Comparison of ENCODE assay signal across 9 cellular contexts in the genomic region with DNA sequence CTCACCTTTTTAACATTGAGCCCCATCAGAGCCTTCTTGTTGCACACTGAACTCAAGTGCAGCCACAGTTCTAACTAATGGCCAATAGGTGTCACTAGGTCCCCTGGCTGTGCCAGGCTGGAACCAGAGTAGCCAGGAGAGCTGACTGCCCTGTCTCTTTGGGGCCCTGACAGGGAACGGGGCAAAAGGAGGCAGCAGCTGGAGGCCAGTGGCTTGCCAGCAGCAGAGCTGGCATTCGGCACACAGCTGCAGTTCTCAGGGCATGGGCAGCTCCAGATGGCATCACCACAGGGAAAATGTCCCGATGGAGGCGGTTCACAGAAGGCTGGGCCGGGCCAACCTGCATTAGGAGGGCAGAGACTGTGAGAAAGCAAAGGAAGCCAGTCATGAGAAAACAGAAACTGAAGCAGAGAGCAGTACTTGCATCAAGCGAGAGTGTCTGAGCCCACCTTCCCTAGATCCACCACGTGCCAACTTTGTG.
DNase-seq lines count a peak whose midpoint lies in the region; ATAC-seq and TF ChIP-seq lines count a peak whose summit lies in the region.
"Had no signal": no experiment of that assay in that cellular context is flagged by ENCODE, and none has a peak within 500 bp of the region (broad histone marks: within the 10 kb centered on the region; RNA-seq: fewer than 3 reads in every experiment).

No MANE protein-coding gene starts in this region.

- H3F3A ChIP-seq in GM23338 (replicated peaks; ENCODE audit: low read depth), result no peaks in the 10 kb centered on the region

- H4K20me1 ChIP-seq in GM23338 (replicated peaks; ENCODE audit: insufficient read depth), result no peaks in the 10 kb centered on the region

- H3K36me3 ChIP-seq in GM23338 (ENCODE audit: insufficient read depth) (no peaks in the 10 kb centered on the region), lower lobe of right lung (no peaks in the 10 kb centered on the region)

- H3K27ac ChIP-seq in GM23338 (ENCODE audit: low read depth), result no peak overlapping the region
- H3K27ac ChIP-seq in lower lobe of right lung, result no peak overlapping the region

- H3K27me3 ChIP-seq in GM23338 (ENCODE audit: insufficient read depth) (no peaks in the 10 kb centered on the region), lower lobe of right lung (ENCODE audit: low read depth) (no peaks in the 10 kb centered on the region)

- no peaks in the 10 kb centered on the region for H3K79me2 ChIP-seq in GM23338 (replicated peaks; ENCODE audit: insufficient read depth)

- peaks cover 3% of the 10 kb centered on the region; the same call in 2 of the 3 replicates for H3K9me3 Mint-ChIP-seq in GM23338

- no peak overlapping the region for H3K27ac Mint-ChIP-seq in GM23338
- H3K27ac Mint-ChIP-seq: activated naive CD8-positive, alpha-beta T cell had no signal

- TF ChIP-seq CTCF in GM23338 (conservative IDR thresholded peaks at IDR 0.05; ENCODE audit: low read depth in 2 of 2), result peak; percentile 70 to 77
- peak; percentile 82 for TF ChIP-seq CTCF in NB4 (IDR thresholded peaks at IDR 0.05; ENCODE audit: low read depth, low read length)
- peak; percentile 63 for TF ChIP-seq CTCF in lower lobe of right lung (IDR thresholded peaks at IDR 0.05)

- H3K4me1 Mint-ChIP-seq in GM23338, result peaks cover 9% of the 10 kb centered on the region; the same call in 2 of the 3 replicates

- no peaks in the 10 kb centered on the region for H3K9me2 ChIP-seq in GM23338 (ENCODE audit: insufficient read depth)

- intact Hi-C loops in lower lobe of right lung (cut with DNase I), result no loop called here

- peaks cover 7% of the 10 kb centered on the region; the same call in 1 of the 2 replicates for H3K4me1 ChIP-seq in GM23338 (ENCODE audit: insufficient read depth)
- H3K4me1 ChIP-seq in lower lobe of right lung, result no peaks in the 10 kb centered on the region

- no peak overlapping the region for H2AFZ ChIP-seq in GM23338

- H3K27me3 Mint-ChIP-seq in GM23338 (ENCODE audit: insufficient read depth, low read depth, poor library complexity), result no peaks in the 10 kb centered on the region
- H3K27me3 Mint-ChIP-seq: activated naive CD8-positive, alpha-beta T cell had no signal

- no peaks in the 10 kb centered on the region for H3K9me3 ChIP-seq in lower lobe of right lung

- TF ChIP-seq POLR2A in NB4 (IDR thresholded peaks at IDR 0.05; ENCODE audit: extremely low read depth, insufficient read length), result no peak

- H3K4me2 ChIP-seq in GM23338, result no peak overlapping the region

- DNase-seq in NOMO-1 (lab: John Stamatoyannopoulos, UW; ENCODE audit: unreplicated experiment in 2 of 2) (peak; percentile 25 to 56), NOMO-1 treated with dmso at 0.1 percent for 144 hours (lab: John Stamatoyannopoulos, UW; ENCODE audit: unreplicated experiment) (no peak), GM23338 (ENCODE audit: low spot score) (peak; percentile 76), NB4 (ENCODE audit: low read depth) (peak; percentile 60), astrocyte of the hippocampus (ENCODE audit: low read depth, low spot score) (peak; percentile 29), lower lobe of right lung (no peak), NCI-H1105 (lab: John Stamatoyannopoulos, UW) (no peak)
- DNase-seq in stimulated activated CD4-positive, alpha-beta T cell treated with anti-CD3 and anti-CD28 coated beads, Interleukin-12 subunit alpha, Interleukin-12 subunit beta, amount 100 ng/mL, for 4 hours, result no peak

- ATAC-seq in GM23338 (peak; percentile 97), lower lobe of right lung (peak; percentile 81 to 85)

- H3K4me3 ChIP-seq in GM23338 (no peak overlapping the region), NB4 (ENCODE audit: low read depth, low read length) (no peak overlapping the region), lower lobe of right lung (no peak overlapping the region)

- H3K4me3 Mint-ChIP-seq in GM23338, result no peak overlapping the region
- H3K4me3 Mint-ChIP-seq: activated naive CD8-positive, alpha-beta T cell had no signal

- H3K36me3 Mint-ChIP-seq in GM23338 (ENCODE audit: low read depth), result peaks cover 2% of the 10 kb centered on the region; the same call in 1 of the 3 replicates
- H3K36me3 Mint-ChIP-seq: activated naive CD8-positive, alpha-beta T cell had no signal

TF ChIP-seq in GM23338, 12 proteins besides CTCF, POLR2A, EP300 and RAD21 (continues in another document):
- TF ChIP-seq CREB1 (CRISPR knock-in tag; IDR thresholded peaks at IDR 0.05; ENCODE audit: low read depth) (no peak), EZH2phosphoT487 (IDR thresholded peaks at IDR 0.05; ENCODE audit: unreplicated experiment) (no peak), EZH2 (IDR thresholded peaks at IDR 0.05; ENCODE audit: low read depth, unreplicated experiment) (no peak), ZNF331 (CRISPR knock-in tag; IDR thresholded peaks at IDR 0.05; ENCODE audit: low read depth) (no peak), STAT1 (IDR thresholded peaks at IDR 0.05; ENCODE audit: unreplicated experiment) (no peak), ZNF114 (CRISPR knock-in tag; IDR thresholded peaks at IDR 0.05) (no peak), JUNB (IDR thresholded peaks at IDR 0.05; ENCODE audit: unreplicated experiment) (no peak)
- TF ChIP-seq, protein P1, sequence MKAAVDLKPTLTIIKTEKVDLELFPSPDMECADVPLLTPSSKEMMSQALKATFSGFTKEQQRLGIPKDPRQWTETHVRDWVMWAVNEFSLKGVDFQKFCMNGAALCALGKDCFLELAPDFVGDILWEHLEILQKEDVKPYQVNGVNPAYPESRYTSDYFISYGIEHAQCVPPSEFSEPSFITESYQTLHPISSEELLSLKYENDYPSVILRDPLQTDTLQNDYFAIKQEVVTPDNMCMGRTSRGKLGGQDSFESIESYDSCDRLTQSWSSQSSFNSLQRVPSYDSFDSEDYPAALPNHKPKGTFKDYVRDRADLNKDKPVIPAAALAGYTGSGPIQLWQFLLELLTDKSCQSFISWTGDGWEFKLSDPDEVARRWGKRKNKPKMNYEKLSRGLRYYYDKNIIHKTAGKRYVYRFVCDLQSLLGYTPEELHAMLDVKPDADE (IDR thresholded peaks at IDR 0.05), result no peak
- TF ChIP-seq, protein P2, sequence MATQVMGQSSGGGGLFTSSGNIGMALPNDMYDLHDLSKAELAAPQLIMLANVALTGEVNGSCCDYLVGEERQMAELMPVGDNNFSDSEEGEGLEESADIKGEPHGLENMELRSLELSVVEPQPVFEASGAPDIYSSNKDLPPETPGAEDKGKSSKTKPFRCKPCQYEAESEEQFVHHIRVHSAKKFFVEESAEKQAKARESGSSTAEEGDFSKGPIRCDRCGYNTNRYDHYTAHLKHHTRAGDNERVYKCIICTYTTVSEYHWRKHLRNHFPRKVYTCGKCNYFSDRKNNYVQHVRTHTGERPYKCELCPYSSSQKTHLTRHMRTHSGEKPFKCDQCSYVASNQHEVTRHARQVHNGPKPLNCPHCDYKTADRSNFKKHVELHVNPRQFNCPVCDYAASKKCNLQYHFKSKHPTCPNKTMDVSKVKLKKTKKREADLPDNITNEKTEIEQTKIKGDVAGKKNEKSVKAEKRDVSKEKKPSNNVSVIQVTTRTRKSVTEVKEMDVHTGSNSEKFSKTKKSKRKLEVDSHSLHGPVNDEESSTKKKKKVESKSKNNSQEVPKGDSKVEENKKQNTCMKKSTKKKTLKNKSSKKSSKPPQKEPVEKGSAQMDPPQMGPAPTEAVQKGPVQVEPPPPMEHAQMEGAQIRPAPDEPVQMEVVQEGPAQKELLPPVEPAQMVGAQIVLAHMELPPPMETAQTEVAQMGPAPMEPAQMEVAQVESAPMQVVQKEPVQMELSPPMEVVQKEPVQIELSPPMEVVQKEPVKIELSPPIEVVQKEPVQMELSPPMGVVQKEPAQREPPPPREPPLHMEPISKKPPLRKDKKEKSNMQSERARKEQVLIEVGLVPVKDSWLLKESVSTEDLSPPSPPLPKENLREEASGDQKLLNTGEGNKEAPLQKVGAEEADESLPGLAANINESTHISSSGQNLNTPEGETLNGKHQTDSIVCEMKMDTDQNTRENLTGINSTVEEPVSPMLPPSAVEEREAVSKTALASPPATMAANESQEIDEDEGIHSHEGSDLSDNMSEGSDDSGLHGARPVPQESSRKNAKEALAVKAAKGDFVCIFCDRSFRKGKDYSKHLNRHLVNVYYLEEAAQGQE (IDR thresholded peaks at IDR 0.05; ENCODE audit: unreplicated experiment), result no peak

Comparison
In these comparisons a context has a peak if more than half of its experiments do, and no peak if none do; other contexts are left out.
1. DNase-seq: peak in NOMO-1 (2 of 2), GM23338 (single experiment), NB4 (single experiment) and astrocyte of the hippocampus (single experiment); none in NOMO-1 treated with dmso at 0.1 percent for 144 hours (single experiment), lower lobe of right lung (single experiment), stimulated activated CD4-positive, alpha-beta T cell treated with anti-CD3 and anti-CD28 coated beads, Interleukin-12 subunit alpha, Interleukin-12 subunit beta, amount 100 ng/mL, for 4 hours (single experiment) and NCI-H1105 (single experiment).
2. Peak in every context shown above with its lines, with median percentiles within 50 percentile points of each other: CTCF ChIP-seq.